ENCODE assay signal across 8 cellular contexts in the genomic region with DNA sequence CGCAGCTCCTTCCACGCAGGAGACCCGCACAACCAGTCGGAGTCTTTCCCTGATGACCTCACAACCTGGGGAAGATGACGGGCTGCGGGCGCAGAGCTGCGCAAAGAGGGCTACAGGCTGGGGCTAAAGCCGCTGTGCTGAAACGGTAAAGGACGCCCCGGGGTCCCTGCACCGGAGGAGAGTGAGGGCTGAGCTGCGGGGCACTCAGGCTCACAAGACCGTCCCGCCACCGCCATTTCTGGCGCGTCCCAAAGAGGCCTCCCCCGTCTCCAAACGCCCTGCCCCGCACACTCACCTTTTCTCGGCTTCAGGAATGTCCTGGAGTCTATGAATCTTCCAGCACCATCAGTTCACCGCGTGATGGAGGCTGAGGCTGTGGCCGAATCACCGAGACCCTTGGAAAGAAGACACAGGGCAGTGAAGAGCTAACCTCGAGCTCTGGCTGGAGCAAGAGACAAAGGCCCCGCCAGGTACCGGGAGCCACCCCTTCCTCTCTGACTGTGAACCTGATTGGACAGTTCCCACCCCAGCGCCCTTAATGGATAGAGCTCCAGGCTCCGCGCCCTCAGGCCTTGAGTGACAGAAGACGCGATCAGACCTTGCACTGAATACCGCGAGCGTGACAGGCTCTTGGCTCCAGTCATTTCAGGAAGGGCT. TPM values are rescaled to one million over a fixed set of nuclear protein-coding genes. Genes with fewer than 3 reads are reported as not detected.
DNase-seq lines count a peak whose midpoint lies in the region; ATAC-seq, FAIRE-seq and TF ChIP-seq lines count a peak whose summit lies in the region.

No MANE protein-coding gene starts in this region.

- WGBS in stomach, 5 donors = 1 to 6% (median 5%) methylated on average over 30 to 38 of the region's 38 CpGs

- no peak for TF ChIP-seq POLR2A in stomach (IDR thresholded peaks at IDR 0.05)

- H3K4me3 Mint-ChIP-seq in astrocyte (ENCODE audit: unreplicated experiment) = peak overlapping the region; percentile 90

- FAIRE-seq in astrocyte (lab: Jason Lieb, UNC) = no peak

- H4K20me1 ChIP-seq in astrocyte (ENCODE audit: insufficient read depth, low read length) = no peaks in the 10 kb centered on the region

- no peak for TF ChIP-seq EP300 in stomach (IDR thresholded peaks at IDR 0.05)

- H3K4me3 ChIP-seq in astrocyte (ENCODE audit: insufficient read depth, low read depth, low read length) = peak overlapping the region; percentile 28
- H3K4me3 ChIP-seq in kidney epithelial cell (ENCODE audit: low read depth, low read length) = peak overlapping the region; percentile 64
- peak overlapping the region; percentile 9 to 42 (median 27) for H3K4me3 ChIP-seq in stomach

- H3K4me1 Mint-ChIP-seq in astrocyte (ENCODE audit: low read depth, unreplicated experiment) = no peaks in the 10 kb centered on the region

- H2AFZ ChIP-seq in astrocyte (ENCODE audit: low read depth, low read length) = peak overlapping the region; percentile 81

- H3K9ac ChIP-seq in astrocyte (ENCODE audit: low read length) = peak overlapping the region; percentile 35

- DNase-seq in NCI-H526 treated with DMSO at 0.1 percent for 48 hours (lab: John Stamatoyannopoulos, UW) = peak; percentile 34
- peak; percentile 49 for DNase-seq in astrocyte (ENCODE audit: low read depth)
- DNase-seq in kidney epithelial cell (ENCODE audit: low read depth) = peak; percentile 38
- DNase-seq in stomach = peak; percentile 41

- peak overlapping the region; percentile 71 for H3K4me2 ChIP-seq in astrocyte (ENCODE audit: low read length)

- H3K27me3 ChIP-seq in astrocyte (ENCODE audit: insufficient read depth, low read length) (no peaks in the 10 kb centered on the region), kidney epithelial cell (ENCODE audit: control insufficient read depth, insufficient read depth, low read length) (no peaks in the 10 kb centered on the region), stomach (peaks cover 0 to 18% (median 6%) of the 10 kb centered on the region in 3 donors)

- intact Hi-C loops in stomach (cut with DNase I; ENCODE audit: low total_unique reads) = no loop called here

- H3K36me3 ChIP-seq in astrocyte (ENCODE audit: insufficient read depth, low read length) (no peaks in the 10 kb centered on the region), kidney epithelial cell (ENCODE audit: control insufficient read depth, insufficient read depth, low read length) (no peaks in the 10 kb centered on the region), stomach (no peaks in the 10 kb centered on the region)

- H3K27ac ChIP-seq in astrocyte (ENCODE audit: low read depth, low read length) = no peak overlapping the region
- no peak overlapping the region for H3K27ac ChIP-seq in stomach

- H3K27me3 Mint-ChIP-seq in astrocyte (ENCODE audit: low read depth, unreplicated experiment) = no peaks in the 10 kb centered on the region

- H3K27ac Mint-ChIP-seq in astrocyte (ENCODE audit: unreplicated experiment) = peak overlapping the region; percentile 62

- TF ChIP-seq CTCF in astrocyte (IDR thresholded peaks at IDR 0.05; ENCODE audit: insufficient read depth, low read depth, low read length) (no peak), kidney epithelial cell (IDR thresholded peaks at IDR 0.05; ENCODE audit: insufficient read depth, low read length, poor library complexity, severe bottlenecking) (no peak), stomach (IDR thresholded peaks at IDR 0.05) (no peak)

- H3K9me3 ChIP-seq in astrocyte (ENCODE audit: insufficient read depth, low read depth, low read length) (peaks cover 3% of the 10 kb centered on the region), stomach (peaks cover 0 to 46% (median 28%) of the 10 kb centered on the region in 4 donors)

- H3K4me1 ChIP-seq in astrocyte (ENCODE audit: insufficient read depth, low read length) (no peaks in the 10 kb centered on the region), stomach (peaks cover 0 to 6% (median 0%) of the 10 kb centered on the region in 4 donors)

- no peaks in the 10 kb centered on the region for H3K36me3 Mint-ChIP-seq in astrocyte (ENCODE audit: low read depth, unreplicated experiment)

- H3K79me2 ChIP-seq in astrocyte (ENCODE audit: insufficient read depth, low read length) = no peaks in the 10 kb centered on the region

- H3K9me3 Mint-ChIP-seq in astrocyte (ENCODE audit: unreplicated experiment) = peaks cover 7% of the 10 kb centered on the region

- ATAC-seq in GM19395 (IDR thresholded peaks at IDR 0.05; ENCODE audit: unreplicated experiment) (peak; percentile 50), HG02798 (IDR thresholded peaks at IDR 0.05; ENCODE audit: poor library complexity, unreplicated experiment) (no peak), HG03139 (IDR thresholded peaks at IDR 0.05; ENCODE audit: unreplicated experiment) (no peak), GM21515 (IDR thresholded peaks at IDR 0.05; ENCODE audit: unreplicated experiment) (no peak)

RNA-seq across cellular contexts. Expression of gene ZNF429, which starts 41.8 kb away (rescaled TPM):
- total RNA-seq in astrocyte = 11.0 and 12.7 TPM in 2 replicates
- 6.3 and 9.2 TPM in 2 replicates for total RNA-seq in kidney epithelial cell
- total RNA-seq in stomach = 10 to 100 TPM in 3 of 5 donors, 1 to 10 TPM in 2; 5.4 to 28.6 (median 10.3) TPM
- 1 to 10 TPM; 2.7 to 7.5 (median 3.5) TPM for polyA plus RNA-seq in stomach
